ENCODE assay signal across 1 cellular context in the genomic region with DNA sequence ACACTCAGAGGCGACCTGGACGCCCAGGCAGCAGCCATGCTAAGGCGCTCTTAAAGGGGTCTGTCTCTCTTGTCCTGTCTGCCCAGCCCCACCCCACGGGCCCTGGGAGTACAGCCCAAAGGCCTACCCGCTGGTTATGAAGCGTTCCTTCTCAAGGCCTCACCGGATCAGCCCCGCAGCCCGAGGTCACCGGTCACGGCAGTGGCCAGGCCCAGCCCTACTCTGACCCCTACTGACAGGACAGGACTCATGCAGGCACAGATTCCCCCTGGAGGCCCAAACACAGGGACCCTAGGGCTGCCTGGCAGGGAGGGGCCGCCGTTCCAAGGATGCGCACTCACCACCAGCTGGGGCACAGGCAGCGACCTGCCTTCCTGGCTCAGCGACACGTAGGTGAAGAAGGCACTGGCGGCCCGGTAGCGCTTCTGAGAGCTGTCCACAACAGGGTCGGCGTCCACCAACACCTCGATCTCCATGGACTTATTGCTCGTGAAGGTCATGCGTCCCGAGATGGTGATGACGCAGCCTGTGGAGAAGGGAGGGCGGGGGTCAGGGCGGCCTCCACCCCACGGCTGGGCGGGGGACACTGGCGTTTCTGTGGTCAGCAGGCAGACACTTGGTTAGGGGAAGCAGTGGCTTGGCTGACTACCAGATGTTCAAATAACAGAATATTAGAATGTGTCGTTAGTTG.
TF ChIP-seq lines count a peak whose summit lies in the region.

No MANE protein-coding gene starts in this region.

TF ChIP-seq in K562, 482 proteins besides CTCF, POLR2A, EP300 and RAD21 (continues in another document):
- TF ChIP-seq XRCC4 (IDR thresholded peaks at IDR 0.05; ENCODE audit: extremely low read depth, insufficient read depth, insufficient read length) (no peak), POLR2B (IDR thresholded peaks at IDR 0.05; ENCODE audit: low read depth, partially characterized antibody) (no peak), ARID2 (IDR thresholded peaks at IDR 0.05) (0 out of 2 replicates have a peak, but pooled peaks have one; percentile 23), MEF2D (tag; conservative IDR thresholded peaks at IDR 0.05; ENCODE audit: low read depth) (no peak), ZNF778 (CRISPR knock-in tag; IDR thresholded peaks at IDR 0.05) (no peak), POLR3G (IDR thresholded peaks at IDR 0.05; ENCODE audit: extremely low read depth, insufficient read length, insufficient replicate concordance) (no peak), BRF1 (IDR thresholded peaks at IDR 0.05; ENCODE audit: borderline replicate concordance, extremely low read depth, insufficient read length) (no peak), MIER1 (IDR thresholded peaks at IDR 0.05; ENCODE audit: low read depth) (no peak), ZNF561 (CRISPR knock-in tag; conservative IDR thresholded peaks at IDR 0.05) (no peak), NR2C2 (CRISPR knock-in tag; IDR thresholded peaks at IDR 0.05) (peak; percentile 84), NR2C2 (tag; IDR thresholded peaks at IDR 0.05) (no peak), STAG1 (CRISPR knock-in tag; IDR thresholded peaks at IDR 0.05; ENCODE audit: borderline replicate concordance) (peak; percentile 61), CEBPB (tag; IDR thresholded peaks at IDR 0.05) (0 out of 2 replicates have a peak, but pooled peaks have one; percentile 6), BRD4 (IDR thresholded peaks at IDR 0.05) (no peak), POLR3A (IDR thresholded peaks at IDR 0.05; ENCODE audit: borderline replicate concordance, extremely low read depth, insufficient read depth, insufficient read length) (no peak), GATA2 (CRISPR knock-in tag; IDR thresholded peaks at IDR 0.05) (no peak), PHTF2 (CRISPR knock-in tag; IDR thresholded peaks at IDR 0.05) (no peak), SAFB (IDR thresholded peaks at IDR 0.05; ENCODE audit: borderline replicate concordance, low read depth, low read length) (no peak), FOXK2 (conservative IDR thresholded peaks at IDR 0.05 in 1 of 2, IDR thresholded peaks at IDR 0.05 in 1 of 2; ENCODE audit: low read depth in 2 of 2) (no peak), KLF1 (tag; IDR thresholded peaks at IDR 0.05) (no peak), ZBED1 (IDR thresholded peaks at IDR 0.05) (no peak)
- TF ChIP-seq, protein P1, sequence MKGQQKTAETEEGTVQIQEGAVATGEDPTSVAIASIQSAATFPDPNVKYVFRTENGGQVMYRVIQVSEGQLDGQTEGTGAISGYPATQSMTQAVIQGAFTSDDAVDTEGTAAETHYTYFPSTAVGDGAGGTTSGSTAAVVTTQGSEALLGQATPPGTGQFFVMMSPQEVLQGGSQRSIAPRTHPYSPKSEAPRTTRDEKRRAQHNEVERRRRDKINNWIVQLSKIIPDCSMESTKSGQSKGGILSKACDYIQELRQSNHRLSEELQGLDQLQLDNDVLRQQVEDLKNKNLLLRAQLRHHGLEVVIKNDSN (CRISPR knock-in tag; IDR thresholded peaks at IDR 0.05) = 0 out of 2 replicates have a peak, but pooled peaks have one; percentile 33
- TF ChIP-seq, protein P2, sequence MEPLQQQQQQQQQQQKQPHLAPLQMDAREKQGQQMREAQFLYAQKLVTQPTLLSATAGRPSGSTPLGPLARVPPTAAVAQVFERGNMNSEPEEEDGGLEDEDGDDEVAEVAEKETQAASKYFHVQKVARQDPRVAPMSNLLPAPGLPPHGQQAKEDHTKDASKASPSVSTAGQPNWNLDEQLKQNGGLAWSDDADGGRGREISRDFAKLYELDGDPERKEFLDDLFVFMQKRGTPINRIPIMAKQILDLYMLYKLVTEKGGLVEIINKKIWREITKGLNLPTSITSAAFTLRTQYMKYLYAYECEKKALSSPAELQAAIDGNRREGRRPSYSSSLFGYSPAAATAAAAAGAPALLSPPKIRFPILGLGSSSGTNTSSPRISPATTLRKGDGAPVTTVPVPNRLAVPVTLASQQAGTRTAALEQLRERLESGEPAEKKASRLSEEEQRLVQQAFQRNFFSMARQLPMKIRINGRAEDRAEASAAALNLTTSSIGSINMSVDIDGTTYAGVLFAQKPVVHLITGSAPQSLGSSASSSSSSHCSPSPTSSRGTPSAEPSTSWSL (CRISPR knock-in tag; IDR thresholded peaks at IDR 0.05; ENCODE audit: borderline replicate concordance) = no peak
- TF ChIP-seq, protein P3, sequence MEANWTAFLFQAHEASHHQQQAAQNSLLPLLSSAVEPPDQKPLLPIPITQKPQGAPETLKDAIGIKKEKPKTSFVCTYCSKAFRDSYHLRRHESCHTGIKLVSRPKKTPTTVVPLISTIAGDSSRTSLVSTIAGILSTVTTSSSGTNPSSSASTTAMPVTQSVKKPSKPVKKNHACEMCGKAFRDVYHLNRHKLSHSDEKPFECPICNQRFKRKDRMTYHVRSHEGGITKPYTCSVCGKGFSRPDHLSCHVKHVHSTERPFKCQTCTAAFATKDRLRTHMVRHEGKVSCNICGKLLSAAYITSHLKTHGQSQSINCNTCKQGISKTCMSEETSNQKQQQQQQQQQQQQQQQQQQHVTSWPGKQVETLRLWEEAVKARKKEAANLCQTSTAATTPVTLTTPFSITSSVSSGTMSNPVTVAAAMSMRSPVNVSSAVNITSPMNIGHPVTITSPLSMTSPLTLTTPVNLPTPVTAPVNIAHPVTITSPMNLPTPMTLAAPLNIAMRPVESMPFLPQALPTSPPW (CRISPR knock-in tag; IDR thresholded peaks at IDR 0.05) = peak; percentile 57; the same call in 1 of the 2 replicates
- TF ChIP-seq, protein P4, sequence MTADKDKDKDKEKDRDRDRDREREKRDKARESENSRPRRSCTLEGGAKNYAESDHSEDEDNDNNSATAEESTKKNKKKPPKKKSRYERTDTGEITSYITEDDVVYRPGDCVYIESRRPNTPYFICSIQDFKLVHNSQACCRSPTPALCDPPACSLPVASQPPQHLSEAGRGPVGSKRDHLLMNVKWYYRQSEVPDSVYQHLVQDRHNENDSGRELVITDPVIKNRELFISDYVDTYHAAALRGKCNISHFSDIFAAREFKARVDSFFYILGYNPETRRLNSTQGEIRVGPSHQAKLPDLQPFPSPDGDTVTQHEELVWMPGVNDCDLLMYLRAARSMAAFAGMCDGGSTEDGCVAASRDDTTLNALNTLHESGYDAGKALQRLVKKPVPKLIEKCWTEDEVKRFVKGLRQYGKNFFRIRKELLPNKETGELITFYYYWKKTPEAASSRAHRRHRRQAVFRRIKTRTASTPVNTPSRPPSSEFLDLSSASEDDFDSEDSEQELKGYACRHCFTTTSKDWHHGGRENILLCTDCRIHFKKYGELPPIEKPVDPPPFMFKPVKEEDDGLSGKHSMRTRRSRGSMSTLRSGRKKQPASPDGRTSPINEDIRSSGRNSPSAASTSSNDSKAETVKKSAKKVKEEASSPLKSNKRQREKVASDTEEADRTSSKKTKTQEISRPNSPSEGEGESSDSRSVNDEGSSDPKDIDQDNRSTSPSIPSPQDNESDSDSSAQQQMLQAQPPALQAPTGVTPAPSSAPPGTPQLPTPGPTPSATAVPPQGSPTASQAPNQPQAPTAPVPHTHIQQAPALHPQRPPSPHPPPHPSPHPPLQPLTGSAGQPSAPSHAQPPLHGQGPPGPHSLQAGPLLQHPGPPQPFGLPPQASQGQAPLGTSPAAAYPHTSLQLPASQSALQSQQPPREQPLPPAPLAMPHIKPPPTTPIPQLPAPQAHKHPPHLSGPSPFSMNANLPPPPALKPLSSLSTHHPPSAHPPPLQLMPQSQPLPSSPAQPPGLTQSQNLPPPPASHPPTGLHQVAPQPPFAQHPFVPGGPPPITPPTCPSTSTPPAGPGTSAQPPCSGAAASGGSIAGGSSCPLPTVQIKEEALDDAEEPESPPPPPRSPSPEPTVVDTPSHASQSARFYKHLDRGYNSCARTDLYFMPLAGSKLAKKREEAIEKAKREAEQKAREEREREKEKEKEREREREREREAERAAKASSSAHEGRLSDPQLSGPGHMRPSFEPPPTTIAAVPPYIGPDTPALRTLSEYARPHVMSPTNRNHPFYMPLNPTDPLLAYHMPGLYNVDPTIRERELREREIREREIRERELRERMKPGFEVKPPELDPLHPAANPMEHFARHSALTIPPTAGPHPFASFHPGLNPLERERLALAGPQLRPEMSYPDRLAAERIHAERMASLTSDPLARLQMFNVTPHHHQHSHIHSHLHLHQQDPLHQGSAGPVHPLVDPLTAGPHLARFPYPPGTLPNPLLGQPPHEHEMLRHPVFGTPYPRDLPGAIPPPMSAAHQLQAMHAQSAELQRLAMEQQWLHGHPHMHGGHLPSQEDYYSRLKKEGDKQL (CRISPR knock-in tag; IDR thresholded peaks at IDR 0.05; ENCODE audit: borderline replicate concordance) = no peak
- TF ChIP-seq, protein P5, sequence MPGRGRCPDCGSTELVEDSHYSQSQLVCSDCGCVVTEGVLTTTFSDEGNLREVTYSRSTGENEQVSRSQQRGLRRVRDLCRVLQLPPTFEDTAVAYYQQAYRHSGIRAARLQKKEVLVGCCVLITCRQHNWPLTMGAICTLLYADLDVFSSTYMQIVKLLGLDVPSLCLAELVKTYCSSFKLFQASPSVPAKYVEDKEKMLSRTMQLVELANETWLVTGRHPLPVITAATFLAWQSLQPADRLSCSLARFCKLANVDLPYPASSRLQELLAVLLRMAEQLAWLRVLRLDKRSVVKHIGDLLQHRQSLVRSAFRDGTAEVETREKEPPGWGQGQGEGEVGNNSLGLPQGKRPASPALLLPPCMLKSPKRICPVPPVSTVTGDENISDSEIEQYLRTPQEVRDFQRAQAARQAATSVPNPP (IDR thresholded peaks at IDR 0.05; ENCODE audit: borderline replicate concordance, insufficient read depth, insufficient read length) = no peak
- TF ChIP-seq, protein P6, sequence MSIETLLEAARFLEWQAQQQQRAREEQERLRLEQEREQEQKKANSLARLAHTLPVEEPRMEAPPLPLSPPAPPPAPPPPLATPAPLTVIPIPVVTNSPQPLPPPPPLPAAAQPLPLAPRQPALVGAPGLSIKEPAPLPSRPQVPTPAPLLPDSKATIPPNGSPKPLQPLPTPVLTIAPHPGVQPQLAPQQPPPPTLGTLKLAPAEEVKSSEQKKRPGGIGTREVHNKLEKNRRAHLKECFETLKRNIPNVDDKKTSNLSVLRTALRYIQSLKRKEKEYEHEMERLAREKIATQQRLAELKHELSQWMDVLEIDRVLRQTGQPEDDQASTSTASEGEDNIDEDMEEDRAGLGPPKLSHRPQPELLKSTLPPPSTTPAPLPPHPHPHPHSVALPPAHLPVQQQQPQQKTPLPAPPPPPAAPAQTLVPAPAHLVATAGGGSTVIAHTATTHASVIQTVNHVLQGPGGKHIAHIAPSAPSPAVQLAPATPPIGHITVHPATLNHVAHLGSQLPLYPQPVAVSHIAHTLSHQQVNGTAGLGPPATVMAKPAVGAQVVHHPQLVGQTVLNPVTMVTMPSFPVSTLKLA (conservative IDR thresholded peaks at IDR 0.05) = no peak
- TF ChIP-seq, protein P7, sequence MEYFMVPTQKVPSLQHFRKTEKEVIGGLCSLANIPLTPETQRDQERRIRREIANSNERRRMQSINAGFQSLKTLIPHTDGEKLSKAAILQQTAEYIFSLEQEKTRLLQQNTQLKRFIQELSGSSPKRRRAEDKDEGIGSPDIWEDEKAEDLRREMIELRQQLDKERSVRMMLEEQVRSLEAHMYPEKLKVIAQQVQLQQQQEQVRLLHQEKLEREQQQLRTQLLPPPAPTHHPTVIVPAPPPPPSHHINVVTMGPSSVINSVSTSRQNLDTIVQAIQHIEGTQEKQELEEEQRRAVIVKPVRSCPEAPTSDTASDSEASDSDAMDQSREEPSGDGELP (CRISPR knock-in tag; IDR thresholded peaks at IDR 0.05; ENCODE audit: borderline replicate concordance) = peak; percentile 66; the same call in 1 of the 2 replicates
- TF ChIP-seq, protein P8, sequence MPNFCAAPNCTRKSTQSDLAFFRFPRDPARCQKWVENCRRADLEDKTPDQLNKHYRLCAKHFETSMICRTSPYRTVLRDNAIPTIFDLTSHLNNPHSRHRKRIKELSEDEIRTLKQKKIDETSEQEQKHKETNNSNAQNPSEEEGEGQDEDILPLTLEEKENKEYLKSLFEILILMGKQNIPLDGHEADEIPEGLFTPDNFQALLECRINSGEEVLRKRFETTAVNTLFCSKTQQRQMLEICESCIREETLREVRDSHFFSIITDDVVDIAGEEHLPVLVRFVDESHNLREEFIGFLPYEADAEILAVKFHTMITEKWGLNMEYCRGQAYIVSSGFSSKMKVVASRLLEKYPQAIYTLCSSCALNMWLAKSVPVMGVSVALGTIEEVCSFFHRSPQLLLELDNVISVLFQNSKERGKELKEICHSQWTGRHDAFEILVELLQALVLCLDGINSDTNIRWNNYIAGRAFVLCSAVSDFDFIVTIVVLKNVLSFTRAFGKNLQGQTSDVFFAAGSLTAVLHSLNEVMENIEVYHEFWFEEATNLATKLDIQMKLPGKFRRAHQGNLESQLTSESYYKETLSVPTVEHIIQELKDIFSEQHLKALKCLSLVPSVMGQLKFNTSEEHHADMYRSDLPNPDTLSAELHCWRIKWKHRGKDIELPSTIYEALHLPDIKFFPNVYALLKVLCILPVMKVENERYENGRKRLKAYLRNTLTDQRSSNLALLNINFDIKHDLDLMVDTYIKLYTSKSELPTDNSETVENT (CRISPR knock-in tag; IDR thresholded peaks at IDR 0.05) = 0 out of 2 replicates have a peak, but pooled peaks have one; percentile 12
- TF ChIP-seq, protein P9, sequence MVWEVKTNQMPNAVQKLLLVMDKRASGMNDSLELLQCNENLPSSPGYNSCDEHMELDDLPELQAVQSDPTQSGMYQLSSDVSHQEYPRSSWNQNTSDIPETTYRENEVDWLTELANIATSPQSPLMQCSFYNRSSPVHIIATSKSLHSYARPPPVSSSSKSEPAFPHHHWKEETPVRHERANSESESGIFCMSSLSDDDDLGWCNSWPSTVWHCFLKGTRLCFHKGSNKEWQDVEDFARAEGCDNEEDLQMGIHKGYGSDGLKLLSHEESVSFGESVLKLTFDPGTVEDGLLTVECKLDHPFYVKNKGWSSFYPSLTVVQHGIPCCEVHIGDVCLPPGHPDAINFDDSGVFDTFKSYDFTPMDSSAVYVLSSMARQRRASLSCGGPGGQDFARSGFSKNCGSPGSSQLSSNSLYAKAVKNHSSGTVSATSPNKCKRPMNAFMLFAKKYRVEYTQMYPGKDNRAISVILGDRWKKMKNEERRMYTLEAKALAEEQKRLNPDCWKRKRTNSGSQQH (CRISPR knock-in tag; IDR thresholded peaks at IDR 0.05) = no peak
